ENCODE assay signal across 30 cellular contexts in the genomic region with DNA sequence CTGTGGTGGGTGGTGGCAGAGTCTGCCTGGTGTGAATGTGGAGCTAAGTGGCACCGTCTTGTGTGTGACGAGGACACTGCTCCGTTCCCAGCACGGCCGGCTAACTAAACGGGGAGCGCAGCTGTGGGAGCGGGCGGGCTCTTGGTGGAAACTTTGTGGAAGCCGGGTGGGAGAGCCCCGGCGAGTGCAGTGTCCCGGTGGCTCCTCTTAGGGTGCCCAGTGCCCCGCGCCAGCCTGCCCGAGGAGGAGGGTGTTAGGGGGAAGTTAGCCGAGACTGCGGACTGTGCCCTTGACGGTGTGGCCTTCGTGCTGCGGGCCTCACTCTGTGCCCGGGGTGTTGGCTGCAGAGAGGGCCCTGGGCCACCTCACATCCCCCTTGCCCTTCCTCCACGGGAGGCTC. TPM values are rescaled to one million over a fixed set of nuclear protein-coding genes. Genes with fewer than 3 reads are reported as not detected.
DNase-seq lines count a peak whose midpoint lies in the region; ATAC-seq, FAIRE-seq and TF ChIP-seq lines count a peak whose summit lies in the region.
"Had no signal": no experiment of that assay in that cellular context is flagged by ENCODE, and none has a peak within 500 bp of the region (broad histone marks: within the 10 kb centered on the region; RNA-seq: fewer than 3 reads in every experiment).

No MANE protein-coding gene starts in this region.

- in situ Hi-C loops in K562 (cut with MboI): no loop called here

- no peaks in the 10 kb centered on the region for H3K27me3 Mint-ChIP-seq in activated CD4-positive, alpha-beta T cell treated with anti-CD3 and anti-CD28 coated beads for 36 hours
- no peaks in the 10 kb centered on the region for H3K27me3 Mint-ChIP-seq in CD8-positive, alpha-beta T cell (ENCODE audit: low read depth)
- H3K27me3 Mint-ChIP-seq: stimulated activated naive B cell treated with anti-CD40 and anti-IgM and Interleukin-4, amounts not matched to agents 10 μg/mL and 1 μg/mL and 100 μg/mL, for 72 hours had no signal

- no peak overlapping the region for H3K4me2 ChIP-seq in K562 (ENCODE audit: insufficient read depth, low read length)
- H3K4me2 ChIP-seq: SK-N-SH had no signal

- intact Hi-C loops in activated CD4-positive, alpha-beta T cell treated with anti-CD3 and anti-CD28 coated beads for 36 hours (cut with DNase I, micrococcal nuclease): no loop called here
- intact Hi-C loops in CD8-positive, alpha-beta T cell (cut with DNase I, micrococcal nuclease): no loop called here
- intact Hi-C loops in K562 (cut with micrococcal nuclease): no loop called here

- no peak for TF ChIP-seq RAD21 in K562 (CRISPR knock-in tag; conservative IDR thresholded peaks at IDR 0.05 in 1 of 2, IDR thresholded peaks at IDR 0.05 in 1 of 2)

- no peaks in the 10 kb centered on the region for H3K27me3 ChIP-seq in CD8-positive, alpha-beta T cell (ENCODE audit: insufficient read depth, low read length)
- H3K27me3 ChIP-seq in K562 (ENCODE audit: control insufficient read depth in 2 of 2, insufficient read depth in 2 of 2, low read length in 2 of 2): no peaks in the 10 kb centered on the region
- H3K27me3 ChIP-seq: breast epithelium, ovary had no signal

- TF ChIP-seq EP300 in K562 (IDR thresholded peaks at IDR 0.05; ENCODE audit: low read length): no peak

- FAIRE-seq in K562 (lab: Jason Lieb, UNC): no peak
- FAIRE-seq: colon, G401.6 had no signal

- peak overlapping the region; percentile 37 for H3K27ac Mint-ChIP-seq in activated CD4-positive, alpha-beta T cell treated with anti-CD3 and anti-CD28 coated beads for 36 hours
- peak overlapping the region; percentile 55 for H3K27ac Mint-ChIP-seq in CD8-positive, alpha-beta T cell
- H3K27ac Mint-ChIP-seq: T-helper 1 cell treated with Interleukin-12 subunit alpha and Interleukin-12 subunit beta and Interleukin-4 antibody, amounts not matched to agents 30 μg/mL and 1 μg/mL, for 36 hours had no signal

- peaks cover 45% of the 10 kb centered on the region for H3K36me3 Mint-ChIP-seq in activated CD4-positive, alpha-beta T cell treated with anti-CD3 and anti-CD28 coated beads for 36 hours (ENCODE audit: low read depth)
- H3K36me3 Mint-ChIP-seq in CD8-positive, alpha-beta T cell: peaks cover 73% of the 10 kb centered on the region

- no peak overlapping the region for H2AFZ ChIP-seq in K562 (ENCODE audit: low read depth, low read length)
- H2AFZ ChIP-seq: GM23248 had no signal

- H3K36me3 ChIP-seq in CD8-positive, alpha-beta T cell (ENCODE audit: insufficient read depth, low read length): peaks cover 82% of the 10 kb centered on the region
- peaks cover 87% of the 10 kb centered on the region for H3K36me3 ChIP-seq in K562 (ENCODE audit: control insufficient read depth, insufficient read depth, low read length)
- H3K36me3 ChIP-seq: ovary had no signal

- 92% methylated on average over 14 of the region's 23 CpGs for WGBS in K562 (ENCODE audit: insufficient coverage, low coverage, missing lambda C conversion rate)

- H3K27ac ChIP-seq in CD8-positive, alpha-beta T cell (ENCODE audit: low read depth, low read length): no peak overlapping the region
- H3K27ac ChIP-seq in VCaP (peak overlapping the region; percentile 99), K562 (ENCODE audit: extremely low read depth, low read depth, low read length) (no peak overlapping the region)
- H3K27ac ChIP-seq: breast epithelium, GM23248, ovary, skin epidermis had no signal

- no peaks in the 10 kb centered on the region for H3K9me1 ChIP-seq in K562 (ENCODE audit: control insufficient read depth, insufficient read depth, low read length)

- CTCF ChIA-PET in activated CD4-positive, alpha-beta T cell treated with anti-CD3 and anti-CD28 coated beads for 36 hours (lab: Charles Lee): interaction anchor here (1.0 kb wide), 1 partner anchor 146 kb away, joined by 3 read pairs; no protein-coding TSS in a partner anchor
- CTCF ChIA-PET in CD8-positive, alpha-beta T cell (lab: Charles Lee): interaction anchor here (0.7 to 0.9 kb wide), 2 partner anchors 145 to 207 kb away, joined by 3 read pairs; no protein-coding TSS in a partner anchor
- CTCF ChIA-PET in K562 (lab: Yijun Ruan, JAX; ENCODE audit: low intra/inter-chr PET ratio): no interaction called here

- H3K9me3 Mint-ChIP-seq in activated CD4-positive, alpha-beta T cell treated with anti-CD3 and anti-CD28 coated beads for 36 hours (ENCODE audit: low read depth): no peaks in the 10 kb centered on the region
- H3K9me3 Mint-ChIP-seq in CD8-positive, alpha-beta T cell: no peaks in the 10 kb centered on the region
- H3K9me3 Mint-ChIP-seq: immature natural killer cell; stimulated activated naive B cell treated with anti-CD40 and anti-IgM and Interleukin-4, amounts not matched to agents 10 μg/mL and 1 μg/mL and 100 μg/mL, for 72 hours; T-helper 1 cell treated with Interleukin-12 subunit alpha and Interleukin-12 subunit beta and Interleukin-4 antibody, amounts not matched to agents 30 μg/mL and 1 μg/mL, for 36 hours had no signal

- H3K9ac ChIP-seq in K562 (ENCODE audit: insufficient read depth in 1 of 2, low read depth in 2 of 2, low read length in 2 of 2): 0 out of 4 replicates have a peak overlapping the region, but pooled peaks of 1 of the 2 experiments have one; percentile 31
- H3K9ac ChIP-seq: GM23248, SK-N-SH had no signal

- no peaks in the 10 kb centered on the region for H3K4me1 ChIP-seq in CD8-positive, alpha-beta T cell (ENCODE audit: insufficient read depth, low read length)
- peaks cover 0 to 37% of the 10 kb centered on the region in 2 experiments; a peak in 1 of 5 replicates for H3K4me1 ChIP-seq in K562 (replicated peaks in 1 of 2; ENCODE audit: control insufficient read depth in 2 of 2, insufficient read depth in 2 of 2, low read length in 2 of 2)
- H3K4me1 ChIP-seq: breast epithelium, Caco-2 had no signal

- POLR2A ChIA-PET in activated CD4-positive, alpha-beta T cell treated with anti-CD3 and anti-CD28 coated beads for 36 hours (lab: Charles Lee): no interaction called here
- POLR2A ChIA-PET in CD8-positive, alpha-beta T cell (lab: Charles Lee): no interaction called here
- POLR2A ChIA-PET in K562 (lab: Yijun Ruan, JAX): interaction anchor here (1.0 kb wide), 1 partner anchor 86 kb away, joined by 3 read pairs; no protein-coding TSS in a partner anchor

- no peak for ATAC-seq in activated CD4-positive, alpha-beta T cell treated with anti-CD3 and anti-CD28 coated beads for 36 hours
- ATAC-seq in CD8-positive, alpha-beta T cell: no peak
- no peak for ATAC-seq in K562
- no peak for ATAC-seq in HG02759 (IDR thresholded peaks at IDR 0.05; ENCODE audit: unreplicated experiment)
- ATAC-seq in HG03378 (IDR thresholded peaks at IDR 0.05; ENCODE audit: unreplicated experiment): no peak
- ATAC-seq: stimulated activated naive B cell treated with anti-CD40 and anti-IgM and Interleukin-4, amounts not matched to agents 10 μg/mL and 1 μg/mL and 100 μg/mL, for 72 hours had no signal

- peaks cover 9% of the 10 kb centered on the region; the same call in 1 of the 2 replicates for H4K20me1 ChIP-seq in K562 (replicated peaks; ENCODE audit: control insufficient read depth, insufficient read depth, low read length)

- TF ChIP-seq CTCF in CD8-positive, alpha-beta T cell (IDR thresholded peaks at IDR 0.05): no peak
- TF ChIP-seq CTCF in VCaP (conservative IDR thresholded peaks at IDR 0.05) (no peak), K562 (IDR thresholded peaks at IDR 0.05 in 2 of 3, conservative IDR thresholded peaks at IDR 0.05 in 1 of 3; ENCODE audit: insufficient read depth in 2 of 3, low read depth in 1 of 3, low read length in 3 of 3) (no peak)

- BruUV-seq in K562 (replicated peaks; lab: Mats Ljungman, UMichigan): no TSS peak

- no peak overlapping the region for H3K4me3 Mint-ChIP-seq in activated CD4-positive, alpha-beta T cell treated with anti-CD3 and anti-CD28 coated beads for 36 hours
- no peak overlapping the region for H3K4me3 Mint-ChIP-seq in CD8-positive, alpha-beta T cell
- H3K4me3 Mint-ChIP-seq: immature natural killer cell; stimulated activated naive B cell treated with anti-CD40 and anti-IgM and Interleukin-4, amounts not matched to agents 10 μg/mL and 1 μg/mL and 100 μg/mL, for 72 hours; T-helper 1 cell treated with Interleukin-12 subunit alpha and Interleukin-12 subunit beta and Interleukin-4 antibody, amounts not matched to agents 30 μg/mL and 1 μg/mL, for 36 hours had no signal

- TF ChIP-seq POLR2A in K562 (conservative IDR thresholded peaks at IDR 0.05): no peak; the same call in 1 of the 2 replicates

- DNase-seq in activated CD4-positive, alpha-beta T cell treated with anti-CD3 and anti-CD28 coated beads for 36 hours: no peak
- DNase-seq in activated CD4-positive, alpha-beta T cell treated with anti-CD3 and anti-CD28 coated beads, Interleukin-2, amount 50 U/mL, for 1 hour: no peak
- no peak for DNase-seq in CD8-positive, alpha-beta T cell
- DNase-seq in K562 (ENCODE audit: extremely low read depth in 1 of 4, low spot score in 3 of 4): no peak
- DNase-seq in NCI-H2171 (lab: John Stamatoyannopoulos, UW): no peak
- DNase-seq: activated CD4-positive, alpha-beta T cell treated with anti-CD3 and anti-CD28 coated beads for 4 hours; activated naive CD4-positive, alpha-beta T cell treated with anti-CD3 and anti-CD28 coated beads, Interleukin-2, amount 50 U/mL, for 16 hours; activated T-cell treated with anti-CD3 and anti-CD28 coated beads, Interleukin-2, amount 50 U/mL, for 1 hour; C1 segment of cervical spinal cord; Caco-2; DMS79; effector CD8-positive, alpha-beta T cell; GM23248; immature natural killer cell; mammary epithelial cell; NCI-H1092 treated with DMSO at 0.1 percent for 48 hours; NCI-H187; NCI-H82; ovary; RPMI8226; SK-N-SH; stimulated activated naive B cell treated with anti-CD40 and anti-IgM and Interleukin-4, amounts not matched to agents 10 μg/mL and 1 μg/mL and 100 μg/mL, for 72 hours had no signal

- peaks cover 5% of the 10 kb centered on the region for H3K4me1 Mint-ChIP-seq in activated CD4-positive, alpha-beta T cell treated with anti-CD3 and anti-CD28 coated beads for 36 hours
- H3K4me1 Mint-ChIP-seq in CD8-positive, alpha-beta T cell (ENCODE audit: low read depth): peaks cover 14% of the 10 kb centered on the region

- no peaks in the 10 kb centered on the region for H3K9me3 ChIP-seq in CD8-positive, alpha-beta T cell (ENCODE audit: low read length)
- no peaks in the 10 kb centered on the region for H3K9me3 ChIP-seq in K562 (replicated peaks; ENCODE audit: control insufficient read depth, insufficient read depth, low read depth, low read length)
- H3K9me3 ChIP-seq: breast epithelium, Caco-2, ovary, SK-N-SH had no signal

- H3K79me2 ChIP-seq in K562 (ENCODE audit: control insufficient read depth, insufficient read depth, low read length): peaks cover 4% of the 10 kb centered on the region; the same call in 1 of the 3 replicates

- H3K4me3 ChIP-seq in CD8-positive, alpha-beta T cell (ENCODE audit: low read depth, low read length): no peak overlapping the region
- no peak overlapping the region for H3K4me3 ChIP-seq in K562
- H3K4me3 ChIP-seq: breast epithelium, GM23248, ovary, skin epidermis had no signal

RNA-seq across cellular contexts. Expression of gene PEX10, which starts 9.9 kb away (rescaled TPM):
- total RNA-seq in activated CD4-positive, alpha-beta T cell treated with anti-CD3 and anti-CD28 coated beads for 36 hours: 10 to 100 TPM; 15.1 to 17.7 TPM
- 10 to 100 TPM; 11.6 to 11.8 TPM for total RNA-seq in CD8-positive, alpha-beta T cell
- 13.3 and 27.8 TPM in 2 replicates for total RNA-seq in K562 (2011; cell fraction: chromatin; rRNA removed; ENCODE audit: low replicate concordance)
- 23.4 and 30.4 TPM in 2 replicates for total RNA-seq in K562 (2011; cell fraction: nucleolus; rRNA removed)
- total RNA-seq in K562 (2011; cell fraction: nucleoplasm; rRNA removed): 18.3 and 19.9 TPM in 2 replicates
- total RNA-seq in K562 (2014; rRNA removed) (24.5 and 26.2 TPM in 2 replicates), K562 (2014; rRNA removed; fragmentation: Illumina TruSeq; extraction: Trizol) (5.6 and 5.7 TPM in 2 replicates), K562 (2015; rRNA removed; fragmentation: Illumina TruSeq; extraction: Trizol) (8.4 and 9.3 TPM in 2 replicates), K562 (2021) (18.2 and 18.7 TPM in 2 replicates)
- polyA plus RNA-seq in K562 (2011; rRNA removed) (8.7 and 9.4 TPM in 2 replicates), K562 (2014; fragmentation: Illumina TruSeq; extraction: Trizol) (6.4 and 10.6 TPM in 2 replicates), K562 (2014; fragmentation: Nextera tagmentation; extraction: Ambion mirVana) (under 1 TPM; 0.03 to 0.11 TPM), K562 (2014; rRNA removed) (18.8 and 22.5 TPM in 2 replicates)
- 9.6 and 19.3 TPM in 2 replicates for polyA plus RNA-seq in K562 (2011; cell fraction: cytosol; rRNA removed)
- polyA plus RNA-seq in K562 (2011; cell fraction: nucleus; rRNA removed): 18.8 and 28.5 TPM in 2 replicates
- 9.3 and 13.4 TPM in 2 replicates for polyA plus RNA-seq in K562 (2012)
- 3.5 and 3.9 TPM in 2 replicates for polyA minus RNA-seq in K562 (2011; rRNA and poly(A)+ RNA removed)
- 5.4 and 14.7 TPM in 2 replicates for polyA minus RNA-seq in K562 (2011; cell fraction: cytosol; rRNA and poly(A)+ RNA removed)
- 11.1 and 14.0 TPM in 2 replicates for polyA minus RNA-seq in K562 (2011; cell fraction: nucleus; rRNA and poly(A)+ RNA removed)

RNA-seq across cellular contexts. Expression of gene RER1, which starts 10.8 kb away (rescaled TPM):
- 100 to 1,000 TPM; 146 to 152 TPM for total RNA-seq in activated CD4-positive, alpha-beta T cell treated with anti-CD3 and anti-CD28 coated beads for 36 hours
- total RNA-seq in CD8-positive, alpha-beta T cell: 10 to 100 TPM; 54.6 to 58.7 TPM
- 270 and 338 TPM in 2 replicates for total RNA-seq in K562 (2011; cell fraction: chromatin; rRNA removed; ENCODE audit: low replicate concordance)
- 175 and 181 TPM in 2 replicates for total RNA-seq in K562 (2011; cell fraction: nucleolus; rRNA removed)
- 289 and 345 TPM in 2 replicates for total RNA-seq in K562 (2011; cell fraction: nucleoplasm; rRNA removed)
- 63.1 and 109 TPM in 2 replicates for total RNA-seq in K562 (2014; rRNA removed)
- 183 and 211 TPM in 2 replicates for total RNA-seq in K562 (2014; rRNA removed; fragmentation: Illumina TruSeq; extraction: Trizol)
- 146 and 153 TPM in 2 replicates for total RNA-seq in K562 (2015; rRNA removed; fragmentation: Illumina TruSeq; extraction: Trizol)
- 219 and 235 TPM in 2 replicates for total RNA-seq in K562 (2021)
- polyA plus RNA-seq in K562 (2011; rRNA removed): 316 and 354 TPM in 2 replicates
- 218 and 437 TPM in 2 replicates for polyA plus RNA-seq in K562 (2011; cell fraction: cytosol; rRNA removed)
- polyA plus RNA-seq in K562 (2011; cell fraction: nucleus; rRNA removed): 267 and 372 TPM in 2 replicates
- polyA plus RNA-seq in K562 (2012): 133 and 293 TPM in 2 replicates
- 299 and 323 TPM in 2 replicates for polyA plus RNA-seq in K562 (2014; fragmentation: Illumina TruSeq; extraction: Trizol)
- polyA plus RNA-seq in K562 (2014; fragmentation: Nextera tagmentation; extraction: Ambion mirVana): 10 to 100 TPM; 19.6 to 34.5 TPM
- polyA plus RNA-seq in K562 (2014; rRNA removed): 216 and 249 TPM in 2 replicates
- polyA minus RNA-seq in K562 (2011; rRNA and poly(A)+ RNA removed): 304 and 371 TPM in 2 replicates
- 79.7 and 109 TPM in 2 replicates for polyA minus RNA-seq in K562 (2011; cell fraction: cytosol; rRNA and poly(A)+ RNA removed)
- 23.0 and 33.4 TPM in 2 replicates for polyA minus RNA-seq in K562 (2011; cell fraction: nucleus; rRNA and poly(A)+ RNA removed)

RNA-seq across cellular contexts. Expression of gene MORN1, which starts 11.1 kb away (rescaled TPM):
- total RNA-seq in activated CD4-positive, alpha-beta T cell treated with anti-CD3 and anti-CD28 coated beads for 36 hours: 1 to 10 TPM; 5.1 to 6.1 TPM
- total RNA-seq in CD8-positive, alpha-beta T cell: 1 to 10 TPM; 4.9 to 5.0 TPM
- total RNA-seq in K562 (2011; cell fraction: chromatin; rRNA removed; ENCODE audit: low replicate concordance): 24.9 and 49.4 TPM in 2 replicates
- 26.6 and 36.7 TPM in 2 replicates for total RNA-seq in K562 (2011; cell fraction: nucleolus; rRNA removed)
- 26.9 and 29.6 TPM in 2 replicates for total RNA-seq in K562 (2011; cell fraction: nucleoplasm; rRNA removed)
- total RNA-seq in K562 (2014; rRNA removed) (6.1 and 9.3 TPM in 2 replicates), K562 (2014; rRNA removed; fragmentation: Illumina TruSeq; extraction: Trizol) (2.3 and 2.9 TPM in 2 replicates), K562 (2015; rRNA removed; fragmentation: Illumina TruSeq; extraction: Trizol) (4.7 and 5.5 TPM in 2 replicates), K562 (2021) (5.1 and 7.6 TPM in 2 replicates)
- polyA plus RNA-seq in K562 (2011; rRNA removed) (3.9 and 4.4 TPM in 2 replicates), K562 (2014; fragmentation: Illumina TruSeq; extraction: Trizol) (1.8 and 2.7 TPM in 2 replicates), K562 (2014; fragmentation: Nextera tagmentation; extraction: Ambion mirVana) (under 1 TPM; 0.24 to 0.35 TPM), K562 (2014; rRNA removed) (4.2 and 5.8 TPM in 2 replicates)
- 4.3 and 4.7 TPM in 2 replicates for polyA plus RNA-seq in K562 (2011; cell fraction: cytosol; rRNA removed)
- 10.6 and 16.9 TPM in 2 replicates for polyA plus RNA-seq in K562 (2011; cell fraction: nucleus; rRNA removed)
- 3.6 and 6.3 TPM in 2 replicates for polyA plus RNA-seq in K562 (2012)
- 5.5 and 9.6 TPM in 2 replicates for polyA minus RNA-seq in K562 (2011; rRNA and poly(A)+ RNA removed)
- polyA minus RNA-seq in K562 (2011; cell fraction: cytosol; rRNA and poly(A)+ RNA removed): 4.8 and 5.6 TPM in 2 replicates
- 11.7 and 12.0 TPM in 2 replicates for polyA minus RNA-seq in K562 (2011; cell fraction: nucleus; rRNA and poly(A)+ RNA removed)
